1 cellular context compared by ENCODE assay signal in the genomic region with DNA sequence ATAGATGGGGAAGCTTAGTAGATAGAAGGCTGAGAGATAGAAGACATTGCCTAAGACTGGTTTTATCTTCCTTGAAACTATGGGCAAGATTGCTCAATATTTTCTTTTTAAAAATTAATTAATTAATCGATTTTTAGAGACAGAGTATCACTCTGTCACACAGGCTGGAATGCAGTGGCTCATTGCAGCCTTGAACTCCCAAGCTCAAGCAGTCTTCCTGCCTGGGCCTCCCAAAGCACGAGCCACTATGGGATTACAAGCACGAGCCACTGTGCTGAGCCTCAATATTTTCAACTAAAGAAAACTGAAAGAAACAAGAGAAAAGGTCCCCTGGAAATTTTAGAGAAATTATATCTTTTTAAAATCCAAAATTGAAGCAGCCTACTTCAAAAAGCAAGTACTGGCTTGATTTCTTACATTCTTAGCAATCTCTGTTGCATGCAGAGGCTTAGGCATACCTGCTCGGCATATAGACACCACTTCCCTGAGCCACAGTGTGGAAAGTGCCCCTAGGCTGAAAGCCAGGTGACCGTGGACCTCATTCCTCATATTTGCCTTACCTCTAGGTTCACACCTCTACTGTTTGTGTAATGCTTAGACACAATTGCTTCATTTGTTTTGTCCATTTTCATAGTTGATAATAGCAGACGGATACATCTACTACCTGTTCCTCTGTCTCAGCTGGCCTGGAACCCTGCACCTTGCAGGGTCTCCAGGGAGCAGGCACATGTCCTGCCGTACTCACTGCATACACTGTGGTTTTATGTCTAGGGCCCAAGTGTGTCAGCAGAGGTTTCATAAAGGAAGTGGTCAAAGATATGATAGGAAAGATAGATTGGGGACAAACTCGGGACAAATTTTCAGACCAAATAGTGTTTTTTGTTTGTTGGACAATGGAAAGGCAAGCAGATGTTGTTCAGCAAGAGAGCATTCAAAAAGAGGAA.
TF ChIP-seq lines count a peak whose summit lies in the region.

No MANE protein-coding gene starts in this region.

TF ChIP-seq in HepG2, 621 proteins besides CTCF, POLR2A, EP300 and RAD21 (continued from another document):
- TF ChIP-seq, protein P1, sequence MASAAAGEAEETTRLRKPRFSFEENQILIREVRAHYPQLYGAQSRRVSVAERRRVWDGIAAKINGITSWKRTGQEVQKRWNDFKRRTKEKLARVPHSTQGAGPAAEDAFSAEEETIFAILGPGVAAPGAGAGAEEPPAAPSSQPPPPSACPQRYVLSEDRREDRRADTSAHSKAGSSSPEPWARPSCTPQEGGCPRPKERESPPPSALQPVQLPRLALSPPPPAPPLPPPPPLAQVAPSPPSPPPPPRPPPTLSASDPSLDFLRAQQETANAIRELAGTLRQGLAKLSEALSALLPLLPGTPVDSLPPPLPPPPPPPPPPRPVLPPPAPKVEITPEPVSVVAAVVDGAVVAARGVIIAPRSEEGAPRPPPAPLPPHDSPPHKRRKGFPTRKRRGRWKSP (CRISPR knock-in tag; IDR thresholded peaks at IDR 0.05): no peak
- TF ChIP-seq BCLAF1 (IDR thresholded peaks at IDR 0.05): no peak
- no peak for TF ChIP-seq PAX8 (CRISPR knock-in tag; IDR thresholded peaks at IDR 0.05; ENCODE audit: borderline replicate concordance)
- TF ChIP-seq ZNF296 (CRISPR knock-in tag; conservative IDR thresholded peaks at IDR 0.05): no peak
- no peak for TF ChIP-seq MTF1 (CRISPR knock-in tag; IDR thresholded peaks at IDR 0.05)
- TF ChIP-seq, protein P2, sequence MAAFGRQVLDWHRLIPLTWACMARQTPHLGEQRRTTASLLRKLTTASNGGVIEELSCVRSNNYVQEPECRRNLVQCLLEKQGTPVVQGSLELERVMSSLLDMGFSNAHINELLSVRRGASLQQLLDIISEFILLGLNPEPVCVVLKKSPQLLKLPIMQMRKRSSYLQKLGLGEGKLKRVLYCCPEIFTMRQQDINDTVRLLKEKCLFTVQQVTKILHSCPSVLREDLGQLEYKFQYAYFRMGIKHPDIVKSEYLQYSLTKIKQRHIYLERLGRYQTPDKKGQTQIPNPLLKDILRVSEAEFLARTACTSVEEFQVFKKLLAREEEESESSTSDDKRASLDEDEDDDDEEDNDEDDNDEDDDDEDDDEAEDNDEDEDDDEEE (CRISPR knock-in tag; IDR thresholded peaks at IDR 0.05): no peak
- TF ChIP-seq NCOA1 (CRISPR knock-in tag; IDR thresholded peaks at IDR 0.05): no peak
